13 cellular contexts compared by ENCODE assay signal in the genomic region with DNA sequence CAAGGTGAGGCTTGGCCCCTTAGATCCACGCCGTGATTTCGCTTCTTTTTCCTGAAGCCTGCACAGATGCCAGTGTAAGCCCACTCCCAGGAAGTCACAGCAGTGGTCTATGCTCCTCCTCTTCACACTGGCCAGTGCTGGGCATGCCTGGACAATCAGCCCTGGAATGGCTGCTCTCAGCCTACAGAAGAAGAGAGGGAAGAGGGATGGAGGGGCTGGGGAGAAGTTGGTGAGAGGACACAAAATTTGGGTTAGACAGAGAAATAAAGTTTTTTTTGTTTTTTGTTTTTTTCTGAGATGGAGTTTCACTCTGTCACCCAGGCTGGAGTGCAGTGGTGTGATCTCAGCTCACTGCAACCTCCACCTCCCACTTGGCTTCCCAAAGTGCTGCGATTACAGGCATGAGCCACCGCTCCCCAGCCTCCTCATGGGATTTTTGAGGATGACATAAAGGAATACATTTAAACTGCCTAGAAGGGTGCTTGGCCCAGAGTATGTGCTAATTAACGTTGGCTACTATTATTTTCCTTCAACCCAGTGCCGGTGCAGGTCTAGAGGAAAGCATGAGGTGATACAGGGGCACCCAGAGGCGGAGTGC. TPM values are rescaled to one million over a fixed set of nuclear protein-coding genes. Genes with fewer than 3 reads are reported as not detected.
DNase-seq lines count a peak whose midpoint lies in the region; ATAC-seq and TF ChIP-seq lines count a peak whose summit lies in the region.
"Had no signal": no experiment of that assay in that cellular context is flagged by ENCODE, and none has a peak within 500 bp of the region (broad histone marks: within the 10 kb centered on the region; RNA-seq: fewer than 3 reads in every experiment).

No MANE protein-coding gene starts in this region.

- no peak overlapping the region for H4K12ac ChIP-seq in trophoblast cell (ENCODE audit: low read depth, low read length)

- TF ChIP-seq CTCF in HL-60 (IDR thresholded peaks at IDR 0.05; ENCODE audit: insufficient read depth, low read length) = no peak

- no peak for DNase-seq in activated naive CD4-positive, alpha-beta T cell treated with anti-CD3 and anti-CD28 coated beads, Interleukin-2, amount 10 ng/mL, durations not matched to agents 7 days and 5 days
- no peak for DNase-seq in activated naive CD4-positive, alpha-beta T cell (lab: John Stamatoyannopoulos, UW)
- DNase-seq in HL-60 (ENCODE audit: low read depth in 1 of 2, low spot score in 1 of 2) (no peak), caudate nucleus (lab: John Stamatoyannopoulos, UW) (peak in 35 of 61 donors; percentile 1 to 77 (median 24)), trophoblast cell (no peak), NCI-H82 treated with DMSO at 0.1 percent for 48 hours (lab: John Stamatoyannopoulos, UW; ENCODE audit: unreplicated experiment) (no peak), iPS-NIHi7 (ENCODE audit: extremely low spot score) (no peak)
- DNase-seq: kidney, NCI-H1048, stomach, uterus had no signal

- H3K4me2 ChIP-seq in trophoblast cell (ENCODE audit: low read length) = no peak overlapping the region

- no peak overlapping the region for H4K8ac ChIP-seq in trophoblast cell (ENCODE audit: low read depth, low read length)

- no peaks in the 10 kb centered on the region for H3K27me3 Mint-ChIP-seq in activated naive CD4-positive, alpha-beta T cell treated with anti-CD3 and anti-CD28 coated beads, Interleukin-2, amount 10 ng/mL, durations not matched to agents 7 days and 5 days

- peak overlapping the region; percentile 81 for H3K27ac Mint-ChIP-seq in activated naive CD4-positive, alpha-beta T cell treated with anti-CD3 and anti-CD28 coated beads, Interleukin-2, amount 10 ng/mL, durations not matched to agents 7 days and 5 days

- H2BK12ac ChIP-seq in trophoblast cell (ENCODE audit: low read length) = peak overlapping the region; percentile 69

- H3K4me3 Mint-ChIP-seq in activated naive CD4-positive, alpha-beta T cell treated with anti-CD3 and anti-CD28 coated beads, Interleukin-2, amount 10 ng/mL, durations not matched to agents 7 days and 5 days = peak overlapping the region; percentile 52

- CTCF ChIA-PET in activated naive CD4-positive, alpha-beta T cell treated with anti-CD3 and anti-CD28 coated beads, Interleukin-2, amount 10 ng/mL, durations not matched to agents 7 days and 5 days (lab: Charles Lee) = no interaction called here

- H3K23ac ChIP-seq in trophoblast cell (ENCODE audit: low read length) = no peak overlapping the region

- H3K36me3 Mint-ChIP-seq in activated naive CD4-positive, alpha-beta T cell treated with anti-CD3 and anti-CD28 coated beads, Interleukin-2, amount 10 ng/mL, durations not matched to agents 7 days and 5 days = peaks cover 28% of the 10 kb centered on the region

- peaks cover 2% of the 10 kb centered on the region for H3K79me1 ChIP-seq in trophoblast cell (ENCODE audit: low read length)

- H3K9me3 Mint-ChIP-seq in activated naive CD4-positive, alpha-beta T cell treated with anti-CD3 and anti-CD28 coated beads, Interleukin-2, amount 10 ng/mL, durations not matched to agents 7 days and 5 days = peaks cover 19% of the 10 kb centered on the region

- H2AFZ ChIP-seq in trophoblast cell (ENCODE audit: insufficient read depth, low read length, poor library complexity) = no peak overlapping the region

- H3K27me3 ChIP-seq in HL-60 (ENCODE audit: insufficient read depth, poor library complexity, severe bottlenecking) (no peaks in the 10 kb centered on the region), trophoblast cell (ENCODE audit: insufficient read depth, low read length) (no peaks in the 10 kb centered on the region)
- H3K27me3 ChIP-seq: stomach, uterus had no signal

- no peak overlapping the region for H3K4me3 ChIP-seq in HL-60 (replicated peaks; ENCODE audit: insufficient read depth, low read length)
- H3K4me3 ChIP-seq in trophoblast cell (ENCODE audit: low read depth, low read length) = no peak overlapping the region
- H3K4me3 ChIP-seq: HAP-1, stomach, uterus had no signal

- H2AK5ac ChIP-seq in trophoblast cell (ENCODE audit: low read length) = no peak overlapping the region

- peaks cover 2% of the 10 kb centered on the region for H3K9me3 ChIP-seq in trophoblast cell (ENCODE audit: insufficient read depth, low read depth, low read length)
- H3K9me3 ChIP-seq: HAP-1, stomach, uterus had no signal

- H3K18ac ChIP-seq in trophoblast cell (ENCODE audit: low read length) = no peak overlapping the region

- peak overlapping the region; percentile 13 for H4K91ac ChIP-seq in trophoblast cell (ENCODE audit: low read depth, low read length)

- no peak overlapping the region for H3K4ac ChIP-seq in trophoblast cell (ENCODE audit: low read depth, low read length)

- no peaks in the 10 kb centered on the region for H3K36me3 ChIP-seq in trophoblast cell (ENCODE audit: control insufficient read depth in 1 of 2, insufficient read depth in 2 of 2, low read length in 2 of 2)
- H3K36me3 ChIP-seq: HAP-1, stomach, uterus had no signal

- no peak overlapping the region for H2BK5ac ChIP-seq in trophoblast cell (ENCODE audit: low read depth, low read length, poor library complexity)

- no peak overlapping the region for H3K14ac ChIP-seq in trophoblast cell (ENCODE audit: low read length)

- no peak overlapping the region for H3K9ac ChIP-seq in trophoblast cell (ENCODE audit: low read length)

- peaks cover 66% of the 10 kb centered on the region for H3K4me1 Mint-ChIP-seq in activated naive CD4-positive, alpha-beta T cell treated with anti-CD3 and anti-CD28 coated beads, Interleukin-2, amount 10 ng/mL, durations not matched to agents 7 days and 5 days

- peak overlapping the region; percentile 20 for H2BK120ac ChIP-seq in trophoblast cell (ENCODE audit: insufficient read depth, low read length, poor library complexity)

- ATAC-seq in HG03097 (IDR thresholded peaks at IDR 0.05; ENCODE audit: low FRiP score, unreplicated experiment) = no peak

- no CpG with 5 or more reads among the region's 8 CpGs for WGBS in trophoblast cell (ENCODE audit: extremely low coverage, insufficient coverage, insufficient read length)

- H3K27ac ChIP-seq in HL-60 (replicated peaks) = peak overlapping the region; percentile 67
- H3K27ac ChIP-seq in caudate nucleus (ENCODE audit: low read depth, low read length) = peak overlapping the region; percentile 64
- no peak overlapping the region for H3K27ac ChIP-seq in trophoblast cell (ENCODE audit: low read depth, low read length)
- H3K27ac ChIP-seq: uterus had no signal

- H3K79me2 ChIP-seq in trophoblast cell (ENCODE audit: control insufficient read depth, insufficient read depth, low read length, poor library complexity) = no peaks in the 10 kb centered on the region

- peaks cover 6 to 7% of the 10 kb centered on the region in 2 experiments for H3K4me1 ChIP-seq in trophoblast cell (ENCODE audit: control insufficient read depth in 1 of 2, insufficient read depth in 2 of 2, low read length in 2 of 2)
- H3K4me1 ChIP-seq: HAP-1, uterus had no signal

RNA-seq across cellular contexts. Expression of gene S100Z, which starts 0.8 kb away (rescaled TPM):
- polyA plus RNA-seq in trophoblast cell (2013) = 0.03 TPM in 1 of 2 replicates, not detected in the other

RNA-seq across cellular contexts. Expression of gene F2RL1, which starts 31.8 kb away (rescaled TPM):
- polyA plus RNA-seq in trophoblast cell (2013) = 13.8 and 14.8 TPM in 2 replicates

Comparison
In these comparisons a context has a peak if more than half of its experiments do, and no peak if none do; other contexts are left out.
1. DNase-seq: peak in caudate nucleus (35 of 61); none in activated naive CD4-positive, alpha-beta T cell treated with anti-CD3 and anti-CD28 coated beads, Interleukin-2, amount 10 ng/mL, durations not matched to agents 7 days and 5 days (single experiment), activated naive CD4-positive, alpha-beta T cell (0 of 4), HL-60 (0 of 2), trophoblast cell (0 of 2), NCI-H82 treated with DMSO at 0.1 percent for 48 hours (single experiment) and iPS-NIHi7 (single experiment).